9 cellular contexts compared by ENCODE assay signal in genomic region chr11:86202013-86202336, GRCh38. TPM values are rescaled to one million over a fixed set of nuclear protein-coding genes. Genes with fewer than 3 reads are reported as not detected.
DNase-seq lines count a peak whose midpoint lies in the region; TF ChIP-seq lines count a peak whose summit lies in the region.
"Had no signal": no experiment of that assay in that cellular context is flagged by ENCODE, and none has a peak within 500 bp of the region (broad histone marks: within the 10 kb centered on the region; RNA-seq: fewer than 3 reads in every experiment).

No MANE protein-coding gene starts in this region.

- no peak for TF ChIP-seq CTCF in sigmoid colon (IDR thresholded peaks at IDR 0.05)

- no peaks in the 10 kb centered on the region for H3K27me3 Mint-ChIP-seq in activated naive CD4-positive, alpha-beta T cell treated with anti-CD3 and anti-CD28 coated beads for 36 hours (ENCODE audit: low read depth)

- intact Hi-C loops in activated naive CD4-positive, alpha-beta T cell treated with anti-CD3 and anti-CD28 coated beads for 36 hours (cut with micrococcal nuclease): loop anchor here (1.0 to 10.0 kb wide), 15 partner anchors 12 to 605 kb away; partner anchors contain the start of genes CREBZF, EED and PICALM
- intact Hi-C loops in sigmoid colon (cut with DNase I): no loop called here

- H3K27me3 ChIP-seq in HUES48 (ENCODE audit: control insufficient read depth, insufficient read depth, low read length): peaks cover 17% of the 10 kb centered on the region
- no peaks in the 10 kb centered on the region for H3K27me3 ChIP-seq in duodenal mucosa (ENCODE audit: control insufficient read depth in 1 of 2, insufficient read depth in 2 of 2, low read length in 2 of 2)
- no peaks in the 10 kb centered on the region for H3K27me3 ChIP-seq in sigmoid colon

- peak; percentile 42 for DNase-seq in activated naive CD4-positive, alpha-beta T cell treated with anti-CD3 and anti-CD28 coated beads for 36 hours
- DNase-seq in activated naive CD4-positive, alpha-beta T cell treated with Interleukin-2 at 50 U/mL for 16 hours: no peak
- DNase-seq in sigmoid colon (no peak), SK-N-DZ (ENCODE audit: low spot score) (no peak), NCI-H446 treated with DMSO at 0.1 percent for 48 hours (lab: John Stamatoyannopoulos, UW) (no peak)
- no peak for DNase-seq in activated effector memory CD4-positive, alpha-beta T cell treated with Interleukin-2 at 50 U/mL for 16 hours

- H3K9me3 Mint-ChIP-seq in activated naive CD4-positive, alpha-beta T cell treated with anti-CD3 and anti-CD28 coated beads for 36 hours: no peaks in the 10 kb centered on the region

- H3K4me1 ChIP-seq in HUES48 (ENCODE audit: control insufficient read depth, insufficient read depth, low read length) (0 out of 2 replicates have a peak, but pooled peaks cover 3% of the 10 kb centered on the region), duodenal mucosa (ENCODE audit: control insufficient read depth in 1 of 2, insufficient read depth in 2 of 2, low read length in 2 of 2) (peaks cover 4 to 5% of the 10 kb centered on the region in 2 donors), sigmoid colon (peaks cover 0 to 30% (median 20%) of the 10 kb centered on the region in 4 donors)

- peak overlapping the region; percentile 45 for H3K4me3 ChIP-seq in HUES48 (ENCODE audit: low read depth, low read length)
- peak overlapping the region; percentile 42 to 61 for H3K4me3 ChIP-seq in duodenal mucosa (ENCODE audit: low read depth in 1 of 2, low read length in 2 of 2)
- H3K4me3 ChIP-seq in sigmoid colon: peak overlapping the region in 3 of 4 donors; percentile 17 to 26 (median 26)

- no peaks in the 10 kb centered on the region for H3K36me3 Mint-ChIP-seq in activated naive CD4-positive, alpha-beta T cell treated with anti-CD3 and anti-CD28 coated beads for 36 hours (ENCODE audit: low read depth)

- H3K27ac ChIP-seq in HUES48 (ENCODE audit: low read depth, low read length) (no peak overlapping the region), duodenal mucosa (ENCODE audit: low read depth, low read length) (no peak overlapping the region), sigmoid colon (peak overlapping the region in 2 of 4 donors; percentile 22 to 35)
- H3K27ac ChIP-seq: C4-2B had no signal

- no peak for TF ChIP-seq EP300 in sigmoid colon (IDR thresholded peaks at IDR 0.05)

- CTCF ChIA-PET in activated naive CD4-positive, alpha-beta T cell treated with anti-CD3 and anti-CD28 coated beads for 36 hours (lab: Charles Lee): interaction anchor here (0.7 to 2.8 kb wide), 8 partner anchors 8 to 159 kb away, joined by 3 to 14 read pairs (median 4); no protein-coding TSS in a partner anchor

- no peak for TF ChIP-seq POLR2A in sigmoid colon (IDR thresholded peaks at IDR 0.05)

- no peaks in the 10 kb centered on the region for H3K4me1 Mint-ChIP-seq in activated naive CD4-positive, alpha-beta T cell treated with anti-CD3 and anti-CD28 coated beads for 36 hours (ENCODE audit: low read depth)

- H3K36me3 ChIP-seq in HUES48 (ENCODE audit: control insufficient read depth, insufficient read depth, low read length) (no peaks in the 10 kb centered on the region), duodenal mucosa (ENCODE audit: control insufficient read depth in 1 of 2, insufficient read depth in 2 of 2, low read length in 2 of 2) (no peaks in the 10 kb centered on the region), sigmoid colon (no peaks in the 10 kb centered on the region)

- H3K9me3 ChIP-seq in HUES48 (ENCODE audit: control insufficient read depth, insufficient read depth, low read length) (no peaks in the 10 kb centered on the region), duodenal mucosa (ENCODE audit: control insufficient read depth in 1 of 2, low read length in 2 of 2) (no peaks in the 10 kb centered on the region), sigmoid colon (no peaks in the 10 kb centered on the region)

- H3K4me3 Mint-ChIP-seq in activated naive CD4-positive, alpha-beta T cell treated with anti-CD3 and anti-CD28 coated beads for 36 hours: no peak overlapping the region

- H3K9ac ChIP-seq in HUES48 (ENCODE audit: low read depth, low read length): no peak overlapping the region
- H3K9ac ChIP-seq in duodenal mucosa (ENCODE audit: low read depth in 1 of 2, low read length in 2 of 2): peak overlapping the region; percentile 28 to 34

- H3K27ac Mint-ChIP-seq in activated naive CD4-positive, alpha-beta T cell treated with anti-CD3 and anti-CD28 coated beads for 36 hours: no peak overlapping the region

RNA-seq across cellular contexts. Expression of gene EED, which starts 42.6 kb away (rescaled TPM):
- total RNA-seq in activated naive CD4-positive, alpha-beta T cell treated with anti-CD3 and anti-CD28 coated beads for 36 hours: 10 to 100 TPM; 60.4 to 61.0 TPM
- total RNA-seq in sigmoid colon: 10 to 100 TPM; 18.2 to 28.6 (median 23.5) TPM
- polyA plus RNA-seq in sigmoid colon: 10 to 100 TPM; 12.6 to 17.8 (median 14.1) TPM
- polyA plus RNA-seq in SK-N-DZ (2014; cell fraction: cytosol; rRNA removed): 29.0 and 41.2 TPM in 2 replicates
- 47.0 and 58.1 TPM in 2 replicates for polyA plus RNA-seq in SK-N-DZ (2014; cell fraction: nucleus; rRNA removed)
